ENCODE assay signal across 1 cellular context in the genomic region with DNA sequence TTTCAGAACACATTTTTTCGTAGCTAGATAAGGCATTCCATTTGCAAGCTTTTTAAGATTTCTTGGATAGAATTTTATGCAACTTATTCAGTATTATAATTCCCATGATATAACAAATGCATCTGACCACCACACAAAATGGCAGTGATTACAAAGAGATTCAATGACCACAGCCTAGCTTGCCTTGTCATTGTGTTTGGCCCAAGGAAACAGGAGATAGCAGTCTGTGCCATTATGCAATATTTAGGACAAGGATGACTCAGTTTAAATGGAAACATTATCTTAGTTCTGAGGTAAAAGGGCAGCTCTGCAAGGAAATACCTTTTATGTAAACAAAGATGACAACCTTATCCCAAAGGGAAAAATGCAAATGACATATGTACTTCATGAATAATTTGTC.
TF ChIP-seq lines count a peak whose summit lies in the region.

No MANE protein-coding gene starts in this region.

TF ChIP-seq in GM23338, 12 proteins besides CTCF, POLR2A, EP300 and RAD21:
- TF ChIP-seq ZNF462 (CRISPR knock-in tag; IDR thresholded peaks at IDR 0.05) (no peak), STAT1 (IDR thresholded peaks at IDR 0.05; ENCODE audit: unreplicated experiment) (no peak), REST (IDR thresholded peaks at IDR 0.05; ENCODE audit: unreplicated experiment) (no peak), POLR2AphosphoS5 (IDR thresholded peaks at IDR 0.05; ENCODE audit: low read depth) (no peak), JUNB (IDR thresholded peaks at IDR 0.05; ENCODE audit: unreplicated experiment) (no peak), NANOG (IDR thresholded peaks at IDR 0.05; ENCODE audit: borderline replicate concordance) (no peak), CREB1 (CRISPR knock-in tag; IDR thresholded peaks at IDR 0.05; ENCODE audit: low read depth) (no peak)
